ENCODE assay signal across 8 cellular contexts in the genomic region with DNA sequence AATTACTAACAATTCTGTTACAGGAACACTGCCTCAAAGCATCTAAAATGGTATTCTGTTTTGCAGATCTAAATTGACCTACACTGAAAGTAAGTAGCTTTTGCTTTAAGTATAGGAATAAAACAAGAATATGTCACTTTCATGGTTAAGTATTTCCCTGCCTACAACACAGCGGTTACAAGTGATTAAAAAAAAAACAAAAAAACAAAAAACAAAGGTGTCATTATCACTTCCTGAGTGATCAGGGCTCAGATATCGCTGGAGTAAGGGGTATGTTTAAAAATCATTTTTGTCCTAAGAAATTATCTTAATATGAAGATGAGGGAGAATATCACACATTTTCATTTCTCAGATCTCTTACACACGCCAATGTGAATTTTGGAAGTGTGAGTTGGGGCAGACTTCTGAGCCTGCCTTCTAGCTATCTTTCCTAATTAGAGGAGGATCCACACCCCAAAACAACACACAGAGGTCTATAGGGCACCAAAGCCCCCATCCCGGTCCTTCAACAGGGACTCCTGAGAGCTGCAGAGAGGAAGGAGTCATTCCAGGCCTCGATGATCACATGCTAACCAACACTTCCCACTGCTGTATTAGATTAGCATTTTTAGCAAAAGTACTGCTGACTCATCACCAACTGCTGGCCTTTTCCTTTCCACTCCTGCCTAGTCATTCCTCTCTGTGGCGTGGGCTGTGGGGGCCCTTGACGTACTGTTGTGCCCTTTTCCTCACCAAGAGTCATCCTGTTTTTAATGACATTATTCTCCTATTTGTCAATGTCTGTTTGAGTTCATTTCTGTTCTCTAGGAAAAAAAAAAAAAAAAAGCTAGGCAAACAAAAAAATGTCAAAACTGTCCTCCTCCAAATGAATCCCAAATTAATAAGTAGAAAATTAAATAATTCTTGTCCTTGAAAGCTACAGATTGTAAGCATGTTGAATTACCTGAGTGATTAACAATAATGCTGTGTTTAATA. TPM values are rescaled to one million over a fixed set of nuclear protein-coding genes. Genes with fewer than 3 reads are reported as not detected.
A peak's percentile ranks its signal among the peaks of the same experiment; 100 is the strongest.
DNase-seq lines count a peak whose midpoint lies in the region; ATAC-seq and TF ChIP-seq lines count a peak whose summit lies in the region.

No MANE protein-coding gene starts in this region.

- H3K9ac ChIP-seq in endodermal cell (ENCODE audit: extremely low read depth, low read length, poor library complexity, severe bottlenecking): no peak overlapping the region

- no peak overlapping the region for H3K4me3 ChIP-seq in endodermal cell (ENCODE audit: low read length)
- H3K4me3 ChIP-seq in naive thymus-derived CD4-positive, alpha-beta T cell (ENCODE audit: low read length): no peak overlapping the region

- POLR2A ChIA-PET in naive thymus-derived CD4-positive, alpha-beta T cell (lab: Charles Lee): interaction anchor here (0.9 kb wide), 1 partner anchor 11 kb away, joined by 3 read pairs; no protein-coding TSS in a partner anchor

- peaks cover 32% of the 10 kb centered on the region for H3K36me3 Mint-ChIP-seq in endodermal cell (ENCODE audit: low read depth)
- peaks cover 5 to 22% (median 13%) of the 10 kb centered on the region in 5 donors for H3K36me3 Mint-ChIP-seq in naive thymus-derived CD4-positive, alpha-beta T cell

- peak; percentile 88 for ATAC-seq in HG03280 (IDR thresholded peaks at IDR 0.05; ENCODE audit: unreplicated experiment)
- peak; percentile 64 for ATAC-seq in naive thymus-derived CD4-positive, alpha-beta T cell

- intact Hi-C loops in naive thymus-derived CD4-positive, alpha-beta T cell (cut with micrococcal nuclease): no loop called here

- DNase-seq in stimulated activated naive CD4-positive, alpha-beta T cell treated with Interleukin-2 at 50 U/mL for 16 hours (lab: John Stamatoyannopoulos, UW): peak; percentile 78
- DNase-seq in stimulated activated naive CD4-positive, alpha-beta T cell (lab: John Stamatoyannopoulos, UW): no peak
- peak; percentile 40 for DNase-seq in activated CD4-positive, CD25-positive, alpha-beta regulatory T cell treated with anti-CD3 and anti-CD28 coated beads, Interleukin-2, amount 50 U/mL, for 72 hours
- DNase-seq in endodermal cell: peak; percentile 59
- DNase-seq in naive thymus-derived CD4-positive, alpha-beta T cell: peak in 1 of 9 donors; percentile 72
- peak in 34 of 49 donors; percentile 12 to 79 (median 48) for DNase-seq in substantia nigra (lab: John Stamatoyannopoulos, UW)
- DNase-seq in NCI-H2227 treated with DMSO at 0.1 percent for 48 hours (lab: John Stamatoyannopoulos, UW): no peak

- TF ChIP-seq CTCF in endodermal cell (conservative IDR thresholded peaks at IDR 0.05): no peak

- peaks cover 38% of the 10 kb centered on the region for H3K9me3 Mint-ChIP-seq in endodermal cell
- H3K9me3 Mint-ChIP-seq in naive thymus-derived CD4-positive, alpha-beta T cell: peaks cover 0 to 34% (median 12%) of the 10 kb centered on the region in 11 donors

- no peak overlapping the region for H3K27ac ChIP-seq in endodermal cell (ENCODE audit: low read depth, low read length)
- H3K27ac ChIP-seq in naive thymus-derived CD4-positive, alpha-beta T cell (ENCODE audit: low read depth, low read length): no peak overlapping the region
- H3K27ac ChIP-seq in substantia nigra (ENCODE audit: low read depth, low read length, poor library complexity, severe bottlenecking): peak overlapping the region; percentile 49

- peaks cover 9% of the 10 kb centered on the region for H3K4me1 Mint-ChIP-seq in endodermal cell
- H3K4me1 Mint-ChIP-seq in naive thymus-derived CD4-positive, alpha-beta T cell: peaks cover 0 to 16% (median 12%) of the 10 kb centered on the region in 7 donors

- WGBS in endodermal cell (ENCODE audit: insufficient coverage in 1 of 2, insufficient read length in 1 of 2), 2 experiments: 60 to 80% methylated on average over 1 to 7 of the region's 7 CpGs

- no peaks in the 10 kb centered on the region for H3K36me3 ChIP-seq in endodermal cell (ENCODE audit: control insufficient read depth, insufficient read depth, low read length)
- H3K36me3 ChIP-seq in naive thymus-derived CD4-positive, alpha-beta T cell (ENCODE audit: control insufficient read depth in 2 of 3, insufficient read depth in 3 of 3, low read length in 3 of 3): no peaks in the 10 kb centered on the region

- H3K27ac Mint-ChIP-seq in endodermal cell: peak overlapping the region; percentile 85
- H3K27ac Mint-ChIP-seq in naive thymus-derived CD4-positive, alpha-beta T cell: peak overlapping the region in 4 of 9 donors; percentile 9 to 84 (median 33)

- H3K27me3 ChIP-seq in endodermal cell (ENCODE audit: control insufficient read depth, insufficient read depth, low read length, poor library complexity, severe bottlenecking): no peaks in the 10 kb centered on the region
- H3K27me3 ChIP-seq in naive thymus-derived CD4-positive, alpha-beta T cell (ENCODE audit: control insufficient read depth in 2 of 2, insufficient read depth in 2 of 2, low read length in 2 of 2): no peaks in the 10 kb centered on the region

- no peak overlapping the region for H3K4me3 Mint-ChIP-seq in endodermal cell
- H3K4me3 Mint-ChIP-seq in naive thymus-derived CD4-positive, alpha-beta T cell: peak overlapping the region in 2 of 10 donors; percentile 31 to 56

- no peaks in the 10 kb centered on the region for H3K4me1 ChIP-seq in endodermal cell (ENCODE audit: control insufficient read depth, insufficient read depth, low read length)
- H3K4me1 ChIP-seq in naive thymus-derived CD4-positive, alpha-beta T cell (ENCODE audit: control insufficient read depth in 2 of 2, insufficient read depth in 2 of 2, low read length in 2 of 2): no peaks in the 10 kb centered on the region

- peaks cover 2% of the 10 kb centered on the region for H3K27me3 Mint-ChIP-seq in endodermal cell (ENCODE audit: insufficient read depth)
- no peaks in the 10 kb centered on the region for H3K27me3 Mint-ChIP-seq in naive thymus-derived CD4-positive, alpha-beta T cell

- CTCF ChIA-PET in naive thymus-derived CD4-positive, alpha-beta T cell (lab: Charles Lee): interaction anchor here (1.5 kb wide), 1 partner anchor 9 kb away, joined by 5 read pairs; no protein-coding TSS in a partner anchor

- H3K9me3 ChIP-seq in endodermal cell (ENCODE audit: control insufficient read depth, low read length): no peaks in the 10 kb centered on the region
- H3K9me3 ChIP-seq in naive thymus-derived CD4-positive, alpha-beta T cell (ENCODE audit: control insufficient read depth in 2 of 3, low read length in 3 of 3): no peaks in the 10 kb centered on the region

RNA-seq across cellular contexts. Expression of a gene that starts 31.2 kb away (rescaled TPM):
- total RNA-seq in endodermal cell: 10 to 100 TPM; 14.5 to 18.3 TPM
- polyA plus RNA-seq in endodermal cell (2013, experiment 1 of 2): 16.1 TPM
- 16.3 TPM for polyA plus RNA-seq in endodermal cell (2013, experiment 2 of 2)
- total RNA-seq in naive thymus-derived CD4-positive, alpha-beta T cell: 1 to 10 TPM in 1 of 5 experiments, under 1 TPM in 4; 0.51 to 1.7 (median 0.88) TPM
- under 1 TPM; 0.13 to 0.69 TPM for polyA plus RNA-seq in naive thymus-derived CD4-positive, alpha-beta T cell

Comparison
In these comparisons a context has a peak if more than half of its experiments do, and no peak if none do; other contexts are left out.
1. DNase-seq: peak in stimulated activated naive CD4-positive, alpha-beta T cell treated with Interleukin-2 at 50 U/mL for 16 hours (single experiment), activated CD4-positive, CD25-positive, alpha-beta regulatory T cell treated with anti-CD3 and anti-CD28 coated beads, Interleukin-2, amount 50 U/mL, for 72 hours (single experiment), endodermal cell (single experiment) and substantia nigra (34 of 49); none in stimulated activated naive CD4-positive, alpha-beta T cell (0 of 6) and NCI-H2227 treated with DMSO at 0.1 percent for 48 hours (single experiment).
2. RNA of a gene that starts 31.2 kb away (total RNA-seq): 14.5 to 18.3 TPM in endodermal cell; 0.51 to 1.7 TPM in naive thymus-derived CD4-positive, alpha-beta T cell; every median in the first group is over 4 times any median in the second.